In genomic region chr13:105778196-105778595, GRCh38 we compare ENCODE assay signal across 20 cellular contexts.
DNase-seq lines count a peak whose midpoint lies in the region; ATAC-seq and TF ChIP-seq lines count a peak whose summit lies in the region.
"Had no signal": no experiment of that assay in that cellular context is flagged by ENCODE, and none has a peak within 500 bp of the region (broad histone marks: within the 10 kb centered on the region; RNA-seq: fewer than 3 reads in every experiment).

No MANE protein-coding gene starts in this region.

- WGBS in hepatocyte (ENCODE audit: low lambda C conversion rate, missing lambda C conversion rate) = 48% methylated on average over 1 of the region's 1 CpG

- H3K36me3 ChIP-seq in hepatocyte (replicated peaks; ENCODE audit: insufficient read depth, low read depth) = no peaks in the 10 kb centered on the region
- H3K36me3 ChIP-seq in upper lobe of right lung = no peaks in the 10 kb centered on the region
- H3K36me3 ChIP-seq: pancreas, tibial artery had no signal

- no peaks in the 10 kb centered on the region for H4K20me1 ChIP-seq in hepatocyte (ENCODE audit: insufficient read depth, poor library complexity, severe bottlenecking)

- TF ChIP-seq CTCF in cardiac fibroblast (IDR thresholded peaks at IDR 0.05; ENCODE audit: low read depth, low read length) = no peak
- no peak for TF ChIP-seq CTCF in hepatocyte (IDR thresholded peaks at IDR 0.05; ENCODE audit: poor library complexity)
- TF ChIP-seq CTCF in upper lobe of right lung (IDR thresholded peaks at IDR 0.05) = no peak

- H2AFZ ChIP-seq in hepatocyte = no peak overlapping the region
- H2AFZ ChIP-seq: PC-9 had no signal

- no peak overlapping the region for H3K27ac ChIP-seq in hepatocyte
- H3K27ac ChIP-seq in upper lobe of right lung = no peak overlapping the region
- H3K27ac ChIP-seq: pancreas, PC-9, tibial artery had no signal

- H3K4me3 ChIP-seq in cardiac fibroblast (replicated peaks in 1 of 2; ENCODE audit: low read depth in 2 of 2, low read length in 2 of 2) (no peak overlapping the region), hepatocyte (no peak overlapping the region), upper lobe of right lung (no peak overlapping the region)
- H3K4me3 ChIP-seq: pancreas, PC-9, tibial artery had no signal

- H3K27me3 ChIP-seq in hepatocyte = no peaks in the 10 kb centered on the region
- no peaks in the 10 kb centered on the region for H3K27me3 ChIP-seq in upper lobe of right lung
- H3K27me3 ChIP-seq: pancreas, tibial artery had no signal

- DNase-seq in RKO (ENCODE audit: low spot score) (peak; percentile 3), cardiac fibroblast (ENCODE audit: low read depth in 2 of 2) (peak; percentile 16 to 41), hepatocyte (ENCODE audit: low spot score) (peak; percentile 9), upper lobe of right lung (no peak), NOMO-1 treated with dmso at 0.1 percent for 144 hours (lab: John Stamatoyannopoulos, UW; ENCODE audit: unreplicated experiment) (no peak)
- DNase-seq in stimulated activated CD4-positive, alpha-beta T cell treated with anti-CD3 and anti-CD28 coated beads, Interleukin-4, amount 100 ng/mL, for 24 hours = no peak
- DNase-seq: activated CD4-positive, alpha-beta memory T cell treated with anti-CD3 and anti-CD28 coated beads for 36 hours; activated gamma-delta T cell; CD4-positive, CD25-positive, alpha-beta regulatory T cell; dermis blood vessel endothelial cell; hippocampal formation; immature natural killer cell; NCI-H1417; NCI-H446; pancreas; PC-9; right cardiac atrium; tibial artery had no signal

- intact Hi-C loops in upper lobe of right lung (cut with DNase I) = no loop called here

- H3K79me2 ChIP-seq in hepatocyte = no peaks in the 10 kb centered on the region

- H3K4me2 ChIP-seq in hepatocyte = no peak overlapping the region
- H3K4me2 ChIP-seq: PC-9 had no signal

- no peaks in the 10 kb centered on the region for H3K9me2 ChIP-seq in hepatocyte (replicated peaks; ENCODE audit: insufficient read depth)

- H3K4me1 ChIP-seq in hepatocyte (ENCODE audit: insufficient read depth) = no peaks in the 10 kb centered on the region
- H3K4me1 ChIP-seq in upper lobe of right lung = peaks cover 9% of the 10 kb centered on the region
- H3K4me1 ChIP-seq: pancreas had no signal

- H3K9me3 ChIP-seq in hepatocyte (ENCODE audit: low read depth) (no peaks in the 10 kb centered on the region), upper lobe of right lung (no peaks in the 10 kb centered on the region)
- H3K9me3 ChIP-seq: pancreas, tibial artery had no signal

- ATAC-seq in upper lobe of right lung (peak; percentile 49), GM19328 (IDR thresholded peaks at IDR 0.05; ENCODE audit: unreplicated experiment) (no peak)
- ATAC-seq: natural killer cell treated with Interleukin-12 subunit alpha and Interleukin-12 subunit beta and Interleukin-15 and Interleukin-18, amount 100 ng/mL, for 72 hours; pancreas; right cardiac atrium had no signal

Comparison
In these comparisons a context has a peak if more than half of its experiments do, and no peak if none do; other contexts are left out.
1. DNase-seq: peak in RKO (single experiment), cardiac fibroblast (2 of 2) and hepatocyte (single experiment); none in upper lobe of right lung (single experiment), NOMO-1 treated with dmso at 0.1 percent for 144 hours (single experiment) and stimulated activated CD4-positive, alpha-beta T cell treated with anti-CD3 and anti-CD28 coated beads, Interleukin-4, amount 100 ng/mL, for 24 hours (single experiment).